In genomic region chr2:21382980-21383520, GRCh38 we compare ENCODE assay signal across 34 cellular contexts.
A peak's percentile ranks its signal among the peaks of the same experiment; 100 is the strongest.
DNase-seq lines count a peak whose midpoint lies in the region; ATAC-seq and TF ChIP-seq lines count a peak whose summit lies in the region.
"Had no signal": no experiment of that assay in that cellular context is flagged by ENCODE, and none has a peak within 500 bp of the region (broad histone marks: within the 10 kb centered on the region; RNA-seq: fewer than 3 reads in every experiment).

No MANE protein-coding gene starts in this region.

- H3K9me3 Mint-ChIP-seq in Caco-2 (ENCODE audit: unreplicated experiment): no peaks in the 10 kb centered on the region
- H3K9me3 Mint-ChIP-seq: activated naive CD4-positive, alpha-beta T cell treated with anti-CD3 and anti-CD28 coated beads, Interleukin-2, amount 10 ng/mL, durations not matched to agents 7 days and 5 days had no signal

- no peaks in the 10 kb centered on the region for H3K36me3 Mint-ChIP-seq in Caco-2 (ENCODE audit: insufficient read depth, unreplicated experiment)
- H3K36me3 Mint-ChIP-seq: activated naive CD4-positive, alpha-beta T cell treated with anti-CD3 and anti-CD28 coated beads, Interleukin-2, amount 10 ng/mL, durations not matched to agents 7 days and 5 days; CD8-positive, alpha-beta memory T cell; natural killer cell had no signal

- no peak for ATAC-seq in HG02852 (IDR thresholded peaks at IDR 0.05; ENCODE audit: unreplicated experiment)
- no peak for ATAC-seq in GM18870 (IDR thresholded peaks at IDR 0.05; ENCODE audit: unreplicated experiment)
- ATAC-seq: activated CD4-positive, alpha-beta T cell treated with anti-CD3 and anti-CD28 coated beads for 36 hours; activated CD8-positive, alpha-beta T cell treated with anti-CD3 and anti-CD28 coated beads, Interleukin-2, amount 10 ng/mL, durations not matched to agents 7 days and 5 days; activated T-helper 17 cell treated with anti-CD3 and anti-CD28 coated beads, Interleukin-2, amount 50 U/mL, for 72 hours; GM12878; HCT116; mucosa of descending colon; natural killer cell had no signal

- no peak overlapping the region for H3K27ac ChIP-seq in caudate nucleus (ENCODE audit: low read depth, low read length)
- H3K27ac ChIP-seq: adrenal gland, breast epithelium, epithelial cell of prostate, SJCRH30, uterus had no signal

- H3K4me3 Mint-ChIP-seq in Caco-2 (ENCODE audit: unreplicated experiment): no peak overlapping the region
- H3K4me3 Mint-ChIP-seq: activated CD4-positive, alpha-beta T cell treated with anti-CD3 and anti-CD28 coated beads for 36 hours; activated CD8-positive, alpha-beta T cell treated with anti-CD3 and anti-CD28 coated beads, Interleukin-2, amount 10 ng/mL, durations not matched to agents 7 days and 5 days; activated naive CD4-positive, alpha-beta T cell treated with anti-CD3 and anti-CD28 coated beads, Interleukin-2, amount 10 ng/mL, durations not matched to agents 7 days and 5 days; activated T-helper 17 cell treated with anti-CD3 and anti-CD28 coated beads, Interleukin-2, amount 50 U/mL, for 72 hours; CD8-positive, alpha-beta memory T cell; natural killer cell had no signal

- intact Hi-C loops in Caco-2 (cut with micrococcal nuclease; ENCODE audit: unreplicated experiment): no loop called here

- no peaks in the 10 kb centered on the region for H3K4me1 ChIP-seq in Caco-2
- H3K4me1 ChIP-seq: adrenal gland, BE2C, breast epithelium, SJCRH30, uterus had no signal

- BruUV-seq in Caco-2 (replicated peaks; lab: Mats Ljungman, UMichigan): no TSS peak

- H3K9me3 ChIP-seq in Caco-2: 0 out of 2 replicates have a peak, but pooled peaks cover 4% of the 10 kb centered on the region
- H3K9me3 ChIP-seq: adrenal gland, BE2C, breast epithelium, mucosa of descending colon, SJCRH30, uterus had no signal

- CTCF ChIA-PET in Caco-2 (lab: Charles Lee): interaction anchor here (0.7 kb wide), 1 partner anchor 10 kb away, joined by 3 read pairs; no protein-coding TSS in a partner anchor

- DNase-seq in NCI-H2227 (lab: John Stamatoyannopoulos, UW; ENCODE audit: unreplicated experiment): peak; percentile 38
- peak in 55 of 61 donors; percentile 2 to 81 (median 52) for DNase-seq in caudate nucleus (lab: John Stamatoyannopoulos, UW)
- peak; percentile 65 for DNase-seq in inferior parietal cortex (ENCODE audit: extremely low spot score)
- peak; percentile 89 for DNase-seq in putamen (ENCODE audit: low spot score)
- no peak for DNase-seq in Caco-2
- DNase-seq: ACHN; activated CD4-positive, alpha-beta T cell treated with anti-CD3 and anti-CD28 coated beads for 36 hours; activated CD8-positive, alpha-beta T cell treated with anti-CD3 and anti-CD28 coated beads, Interleukin-2, amount 10 ng/mL, durations not matched to agents 7 days and 5 days; activated naive CD4-positive, alpha-beta T cell treated with anti-CD3 and anti-CD28 coated beads, Interleukin-2, amount 10 ng/mL, durations not matched to agents 7 days and 5 days; adrenal gland; BE2C; CD8-positive, alpha-beta memory T cell; effector CD4-positive, alpha-beta T cell; Kasumi-1; kidney; mucosa of descending colon; natural killer cell; NCI-H1417; NCI-H2029 treated with DMSO at 0.1 percent for 48 hours; NCI-H345; NCI-H748 treated with DMSO at 0.1 percent for 48 hours; retina; SJCRH30; small intestine; stimulated activated naive CD4-positive, alpha-beta T cell treated with Interleukin-2 at 50 U/mL for 16 hours; T-helper 9 cell; uterus had no signal

- TF ChIP-seq CTCF in Caco-2 (IDR thresholded peaks at IDR 0.05; ENCODE audit: insufficient read depth in 1 of 2, low read depth in 1 of 2, low read length in 1 of 2, severe bottlenecking in 1 of 2, unreplicated experiment in 1 of 2): no peak

- H3K27me3 Mint-ChIP-seq in Caco-2 (ENCODE audit: insufficient read depth, unreplicated experiment): peaks cover under 1% of the 10 kb centered on the region
- H3K27me3 Mint-ChIP-seq: activated CD4-positive, alpha-beta T cell treated with anti-CD3 and anti-CD28 coated beads for 36 hours; activated naive CD4-positive, alpha-beta T cell treated with anti-CD3 and anti-CD28 coated beads, Interleukin-2, amount 10 ng/mL, durations not matched to agents 7 days and 5 days; activated T-helper 17 cell treated with anti-CD3 and anti-CD28 coated beads, Interleukin-2, amount 50 U/mL, for 72 hours; CD8-positive, alpha-beta memory T cell had no signal

- H3K27ac Mint-ChIP-seq in Caco-2 (ENCODE audit: unreplicated experiment): no peak overlapping the region
- H3K27ac Mint-ChIP-seq: activated CD4-positive, alpha-beta T cell treated with anti-CD3 and anti-CD28 coated beads for 36 hours; activated CD8-positive, alpha-beta T cell treated with anti-CD3 and anti-CD28 coated beads, Interleukin-2, amount 10 ng/mL, durations not matched to agents 7 days and 5 days; activated naive CD4-positive, alpha-beta T cell treated with anti-CD3 and anti-CD28 coated beads, Interleukin-2, amount 10 ng/mL, durations not matched to agents 7 days and 5 days; activated T-helper 17 cell treated with anti-CD3 and anti-CD28 coated beads, Interleukin-2, amount 50 U/mL, for 72 hours; CD8-positive, alpha-beta memory T cell; natural killer cell had no signal

- H3K4me1 Mint-ChIP-seq in Caco-2 (ENCODE audit: low read depth, unreplicated experiment): no peaks in the 10 kb centered on the region
- H3K4me1 Mint-ChIP-seq: activated CD4-positive, alpha-beta T cell treated with anti-CD3 and anti-CD28 coated beads for 36 hours; activated naive CD4-positive, alpha-beta T cell treated with anti-CD3 and anti-CD28 coated beads, Interleukin-2, amount 10 ng/mL, durations not matched to agents 7 days and 5 days; activated T-helper 17 cell treated with anti-CD3 and anti-CD28 coated beads, Interleukin-2, amount 50 U/mL, for 72 hours; CD8-positive, alpha-beta memory T cell; natural killer cell had no signal

- H3K27me3 ChIP-seq in Caco-2 (replicated peaks; ENCODE audit: control insufficient read depth, insufficient read depth, low read length): no peaks in the 10 kb centered on the region
- H3K27me3 ChIP-seq: adrenal gland, BE2C, breast epithelium, SJCRH30, uterus had no signal

- H3K36me3 ChIP-seq in Caco-2 (ENCODE audit: control insufficient read depth, insufficient read depth, low read length): no peaks in the 10 kb centered on the region
- H3K36me3 ChIP-seq: adrenal gland, BE2C, breast epithelium, SJCRH30, uterus had no signal

- POLR2A ChIA-PET in Caco-2 (lab: Charles Lee): no interaction called here

- no peak overlapping the region for H3K4me3 ChIP-seq in Caco-2 (ENCODE audit: low read depth, low read length)
- H3K4me3 ChIP-seq: adrenal gland, breast epithelium, GM12878, mucosa of descending colon, SJCRH30, uterus had no signal

Comparison
In these comparisons a context has a peak if more than half of its experiments do, and no peak if none do; other contexts are left out.
1. DNase-seq: peak in NCI-H2227 (single experiment), caudate nucleus (55 of 61), inferior parietal cortex (single experiment) and putamen (single experiment); none in Caco-2 (0 of 2).